In the genomic region with DNA sequence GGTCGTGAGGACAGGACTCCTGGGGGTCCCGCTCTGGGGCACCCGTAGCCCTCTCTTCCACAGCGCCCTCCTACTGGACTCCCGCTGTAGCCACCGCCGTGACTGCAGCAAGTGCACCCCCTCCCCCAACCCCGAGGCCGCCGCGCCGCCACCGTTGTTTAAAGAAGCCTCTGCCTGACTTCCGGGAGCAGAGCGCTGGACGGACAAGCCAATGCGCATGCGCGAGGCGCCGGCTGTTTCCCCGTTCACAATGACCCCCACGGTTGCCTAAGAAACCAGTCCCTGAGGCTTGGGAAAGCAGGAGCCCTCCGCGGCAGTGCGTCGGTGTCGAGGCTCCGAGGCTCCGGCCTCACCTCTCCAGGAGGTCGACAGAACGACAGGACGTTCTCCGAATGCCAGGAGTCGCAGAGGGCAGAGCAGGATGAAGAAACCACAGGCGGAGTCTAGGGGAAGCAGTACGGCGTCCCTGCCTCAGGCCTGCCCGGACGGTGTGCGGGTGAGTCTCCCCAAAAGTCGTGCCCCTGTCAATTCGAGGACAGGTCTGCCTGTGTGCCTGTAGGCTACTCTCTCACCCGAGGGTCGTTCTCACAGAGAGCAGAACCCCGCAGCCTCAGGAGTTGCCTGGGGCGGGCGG, we compare ENCODE assay signal across 9 cellular contexts.
DNase-seq lines count a peak whose midpoint lies in the region; ATAC-seq lines count a peak whose summit lies in the region.
"Had no signal": no experiment of that assay in that cellular context is flagged by ENCODE, and none has a peak within 500 bp of the region (broad histone marks: within the 10 kb centered on the region; RNA-seq: fewer than 3 reads in every experiment).

No MANE protein-coding gene starts in this region.

- no peaks in the 10 kb centered on the region for H3K27me3 Mint-ChIP-seq in activated naive CD8-positive, alpha-beta T cell treated with anti-CD3 and anti-CD28 coated beads, Interleukin-2, amount 10 ng/mL, durations not matched to agents 7 days and 5 days

- peak overlapping the region; percentile 81 for H3K4me3 Mint-ChIP-seq in activated naive CD8-positive, alpha-beta T cell treated with anti-CD3 and anti-CD28 coated beads, Interleukin-2, amount 10 ng/mL, durations not matched to agents 7 days and 5 days
- H3K4me3 Mint-ChIP-seq: neural crest cell had no signal

- peaks cover 2% of the 10 kb centered on the region for H3K4me1 Mint-ChIP-seq in activated naive CD8-positive, alpha-beta T cell treated with anti-CD3 and anti-CD28 coated beads, Interleukin-2, amount 10 ng/mL, durations not matched to agents 7 days and 5 days
- H3K4me1 Mint-ChIP-seq: neural crest cell had no signal

- H3K36me3 Mint-ChIP-seq in activated naive CD8-positive, alpha-beta T cell treated with anti-CD3 and anti-CD28 coated beads, Interleukin-2, amount 10 ng/mL, durations not matched to agents 7 days and 5 days, result peaks cover 13% of the 10 kb centered on the region

- peak; percentile 59 for DNase-seq in activated CD4-positive, CD25-positive, alpha-beta regulatory T cell treated with anti-CD3 and anti-CD28 coated beads, Interleukin-2, amount 50 U/mL, for 72 hours
- peak; percentile 78 for DNase-seq in activated naive CD8-positive, alpha-beta T cell treated with anti-CD3 and anti-CD28 coated beads, Interleukin-2, amount 10 ng/mL, durations not matched to agents 7 days and 5 days
- DNase-seq in left lobe of liver (ENCODE audit: low spot score) (peak; percentile 51), DMS79 treated with DMSO at 0.1 percent for 48 hours (lab: John Stamatoyannopoulos, UW) (no peak), HuH-7.5 (ENCODE audit: low spot score) (no peak)
- peak; percentile 7 for DNase-seq in stimulated activated CD8-positive, alpha-beta memory T cell treated with anti-CD3 and anti-CD28 coated beads, Interleukin-12 subunit alpha, Interleukin-12 subunit beta, amount 100 ng/mL, for 24 hours (ENCODE audit: extremely low read depth)

- ATAC-seq in activated CD4-positive, CD25-positive, alpha-beta regulatory T cell treated with anti-CD3 and anti-CD28 coated beads, Interleukin-2, amount 50 U/mL, for 24 hours, result no peak
- ATAC-seq in activated naive CD8-positive, alpha-beta T cell treated with anti-CD3 and anti-CD28 coated beads, Interleukin-2, amount 10 ng/mL, durations not matched to agents 7 days and 5 days (ENCODE audit: low read depth), result peak; percentile 58
- ATAC-seq in left lobe of liver (peak; percentile 47), HG03571 (IDR thresholded peaks at IDR 0.05; ENCODE audit: unreplicated experiment) (no peak)

- POLR2A ChIA-PET in activated naive CD8-positive, alpha-beta T cell treated with anti-CD3 and anti-CD28 coated beads, Interleukin-2, amount 10 ng/mL, durations not matched to agents 7 days and 5 days (lab: Charles Lee), result no interaction called here

- H3K27ac Mint-ChIP-seq in activated naive CD8-positive, alpha-beta T cell treated with anti-CD3 and anti-CD28 coated beads, Interleukin-2, amount 10 ng/mL, durations not matched to agents 7 days and 5 days, result peak overlapping the region; percentile 81

- H3K9me3 Mint-ChIP-seq in activated naive CD8-positive, alpha-beta T cell treated with anti-CD3 and anti-CD28 coated beads, Interleukin-2, amount 10 ng/mL, durations not matched to agents 7 days and 5 days, result peaks cover 25% of the 10 kb centered on the region

Comparison
In these comparisons a context has a peak if more than half of its experiments do, and no peak if none do; other contexts are left out.
1. DNase-seq: peak in activated CD4-positive, CD25-positive, alpha-beta regulatory T cell treated with anti-CD3 and anti-CD28 coated beads, Interleukin-2, amount 50 U/mL, for 72 hours (single experiment), activated naive CD8-positive, alpha-beta T cell treated with anti-CD3 and anti-CD28 coated beads, Interleukin-2, amount 10 ng/mL, durations not matched to agents 7 days and 5 days (single experiment), left lobe of liver (single experiment) and stimulated activated CD8-positive, alpha-beta memory T cell treated with anti-CD3 and anti-CD28 coated beads, Interleukin-12 subunit alpha, Interleukin-12 subunit beta, amount 100 ng/mL, for 24 hours (single experiment); none in DMS79 treated with DMSO at 0.1 percent for 48 hours (single experiment) and HuH-7.5 (single experiment).
2. ATAC-seq: peak in activated naive CD8-positive, alpha-beta T cell treated with anti-CD3 and anti-CD28 coated beads, Interleukin-2, amount 10 ng/mL, durations not matched to agents 7 days and 5 days (single experiment) and left lobe of liver (single experiment); none in activated CD4-positive, CD25-positive, alpha-beta regulatory T cell treated with anti-CD3 and anti-CD28 coated beads, Interleukin-2, amount 50 U/mL, for 24 hours (0 of 2) and HG03571 (single experiment).